ENCODE assay signal across 8 cellular contexts in the genomic region with DNA sequence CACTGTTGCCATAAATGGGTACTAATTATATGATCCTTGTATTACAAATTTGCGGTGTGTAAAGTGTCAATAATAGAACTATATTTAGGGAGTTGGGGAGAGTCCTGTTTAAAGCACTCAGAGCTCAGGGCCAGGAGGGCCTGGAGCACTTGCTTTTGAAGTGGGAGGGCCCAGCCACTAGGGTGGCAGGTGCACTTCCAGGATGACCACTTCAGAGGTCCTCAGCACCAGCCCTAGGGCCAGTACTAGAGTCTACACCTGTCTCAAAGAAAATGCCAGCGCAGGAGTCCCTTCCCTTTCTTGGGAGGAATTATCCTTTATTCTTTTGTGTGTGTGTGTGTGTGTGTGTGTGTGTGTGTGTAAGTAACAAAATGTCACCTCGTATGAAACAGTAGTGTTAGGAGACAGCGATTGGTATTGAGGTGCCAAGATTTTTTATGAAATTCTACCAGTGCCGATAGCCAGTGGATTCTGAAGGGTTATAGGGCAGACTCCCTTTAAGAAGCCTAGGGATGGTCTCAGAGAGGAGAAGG. TPM values are rescaled to one million over a fixed set of nuclear protein-coding genes. Genes with fewer than 3 reads are reported as not detected.
A peak's percentile ranks its signal among the peaks of the same experiment; 100 is the strongest.
DNase-seq lines count a peak whose midpoint lies in the region; ATAC-seq and TF ChIP-seq lines count a peak whose summit lies in the region.

No MANE protein-coding gene starts in this region.

- no peaks in the 10 kb centered on the region for H3K27me3 ChIP-seq in BE2C
- no peaks in the 10 kb centered on the region for H3K27me3 ChIP-seq in naive thymus-derived CD4-positive, alpha-beta T cell (ENCODE audit: control insufficient read depth in 2 of 2, insufficient read depth in 2 of 2, low read length in 2 of 2)

- no peaks in the 10 kb centered on the region for H3K9me3 Mint-ChIP-seq in MCF 10A (ENCODE audit: unreplicated experiment)
- peaks cover 0 to 2% (median 0%) of the 10 kb centered on the region in 11 donors for H3K9me3 Mint-ChIP-seq in naive thymus-derived CD4-positive, alpha-beta T cell

- H3K4me3 ChIP-seq in BE2C (ENCODE audit: low read depth, low read length), result peak overlapping the region; percentile 34
- H3K4me3 ChIP-seq in naive thymus-derived CD4-positive, alpha-beta T cell (ENCODE audit: low read length), result peak overlapping the region; percentile 58

- H3K9me3 ChIP-seq in BE2C, result no peaks in the 10 kb centered on the region
- H3K9me3 ChIP-seq in KOPT-K1 (ENCODE audit: insufficient read depth, low read length, poor library complexity, severe bottlenecking), result no peaks in the 10 kb centered on the region
- no peaks in the 10 kb centered on the region for H3K9me3 ChIP-seq in naive thymus-derived CD4-positive, alpha-beta T cell (ENCODE audit: control insufficient read depth in 2 of 3, low read length in 3 of 3)

- H3K27me3 Mint-ChIP-seq in MCF 10A (ENCODE audit: insufficient read depth, unreplicated experiment), result no peaks in the 10 kb centered on the region
- H3K27me3 Mint-ChIP-seq in naive thymus-derived CD4-positive, alpha-beta T cell, result no peaks in the 10 kb centered on the region

- H3K36me3 Mint-ChIP-seq in MCF 10A (ENCODE audit: insufficient read depth, unreplicated experiment), result no peaks in the 10 kb centered on the region
- peaks cover 0 to 2% (median 0%) of the 10 kb centered on the region in 5 donors for H3K36me3 Mint-ChIP-seq in naive thymus-derived CD4-positive, alpha-beta T cell

- intact Hi-C loops in MCF 10A (cut with micrococcal nuclease) (loop anchor here (1.0 to 5.0 kb wide), 3 partner anchors 31 to 224 kb away; no protein-coding TSS in a partner anchor), left colon (cut with DNase I, micrococcal nuclease) (loop anchor here in 1 of 2 donors (2.0 to 5.0 kb wide), 2 partner anchors 70 to 144 kb away; partner anchors contain the start of gene NUFIP2)
- intact Hi-C loops in naive thymus-derived CD4-positive, alpha-beta T cell (cut with micrococcal nuclease), result loop anchor here (1.0 to 10.0 kb wide), 7 partner anchors 8 to 424 kb away; partner anchors contain the start of genes ABHD15 (in 2 of the 2), TP53I13 (in 2 of the 2), NEK8 (in 1 of the 2) and TLCD1 (in 1 of the 2)

- no TSS peak for BruUV-seq in MCF 10A (replicated peaks; lab: Mats Ljungman, UMichigan)

- POLR2A ChIA-PET in MCF 10A (lab: Yijun Ruan, JAX), result interaction anchor here (0.5 to 8.0 kb wide), 16 partner anchors 12 to 443 kb away, joined by 3 to 231 read pairs (median 7); partner anchors contain the start of genes MYO18A and NUFIP2
- POLR2A ChIA-PET in naive thymus-derived CD4-positive, alpha-beta T cell (lab: Charles Lee), result interaction anchor here (0.6 to 4.7 kb wide), 11 partner anchors 9 to 197 kb away, joined by 3 to 27 read pairs (median 5); partner anchors contain the start of genes MYO18A, NUFIP2 and PHF12

- H3K36me3 ChIP-seq in BE2C (no peaks in the 10 kb centered on the region), KOPT-K1 (ENCODE audit: insufficient read depth, low read length) (no peaks in the 10 kb centered on the region)
- no peaks in the 10 kb centered on the region for H3K36me3 ChIP-seq in naive thymus-derived CD4-positive, alpha-beta T cell (ENCODE audit: control insufficient read depth in 2 of 3, insufficient read depth in 3 of 3, low read length in 3 of 3)

- no peak for ATAC-seq in naive thymus-derived CD4-positive, alpha-beta T cell
- ATAC-seq in left colon (no peak), HG03175 (IDR thresholded peaks at IDR 0.05; ENCODE audit: unreplicated experiment) (no peak), GM18868 (IDR thresholded peaks at IDR 0.05; ENCODE audit: unreplicated experiment) (no peak)

- peak overlapping the region; percentile 61 for H3K4me3 Mint-ChIP-seq in MCF 10A (ENCODE audit: unreplicated experiment)
- peak overlapping the region; percentile 70 to 84 (median 76) for H3K4me3 Mint-ChIP-seq in naive thymus-derived CD4-positive, alpha-beta T cell

- CTCF ChIA-PET in MCF 10A (lab: Yijun Ruan, JAX), result interaction anchor here (0.6 to 14.7 kb wide), 27 partner anchors 10 to 260 kb away, joined by 3 to 287 read pairs (median 5); partner anchors contain the start of gene MYO18A
- CTCF ChIA-PET in naive thymus-derived CD4-positive, alpha-beta T cell (lab: Charles Lee), result interaction anchor here (0.5 to 14.3 kb wide), 12 partner anchors 8 to 820 kb away, joined by 3 to 230 read pairs (median 6); partner anchors contain the start of gene MYO18A

- TF ChIP-seq CTCF in BE2C (IDR thresholded peaks at IDR 0.05; ENCODE audit: low read depth, low read length) (no peak), MCF 10A (IDR thresholded peaks at IDR 0.05; ENCODE audit: unreplicated experiment) (no peak)

- H3K27ac Mint-ChIP-seq in MCF 10A (ENCODE audit: low read depth, unreplicated experiment), result peak overlapping the region; percentile 84
- H3K27ac Mint-ChIP-seq in naive thymus-derived CD4-positive, alpha-beta T cell, result peak overlapping the region; percentile 71 to 93 (median 87)

- H3K4me1 ChIP-seq in BE2C, result peaks cover 14% of the 10 kb centered on the region
- peaks cover 9 to 22% of the 10 kb centered on the region in 2 donors for H3K4me1 ChIP-seq in naive thymus-derived CD4-positive, alpha-beta T cell (ENCODE audit: control insufficient read depth in 2 of 2, insufficient read depth in 2 of 2, low read length in 2 of 2)

- peak overlapping the region; percentile 69 for H3K27ac ChIP-seq in KOPT-K1 (ENCODE audit: low read depth, low read length, poor library complexity, severe bottlenecking)
- peak overlapping the region; percentile 73 for H3K27ac ChIP-seq in naive thymus-derived CD4-positive, alpha-beta T cell (ENCODE audit: low read depth, low read length)

- DNase-seq in BE2C, result no peak
- no peak for DNase-seq in MCF 10A (ENCODE audit: unreplicated experiment)
- DNase-seq in naive thymus-derived CD4-positive, alpha-beta T cell, result no peak
- no peak for DNase-seq in left colon
- no peak for DNase-seq in GM03348 (ENCODE audit: low spot score)

- peaks cover 54% of the 10 kb centered on the region for H3K4me1 Mint-ChIP-seq in MCF 10A (ENCODE audit: insufficient read depth, unreplicated experiment)
- H3K4me1 Mint-ChIP-seq in naive thymus-derived CD4-positive, alpha-beta T cell, result peaks cover 38 to 58% (median 45%) of the 10 kb centered on the region in 7 donors

RNA-seq across cellular contexts. Expression of gene MYO18A, which starts 31.9 kb away (rescaled TPM):
- polyA plus RNA-seq in BE2C (2012; ENCODE audit: insufficient read depth, insufficient read length, low read depth), result 30.5 TPM
- total RNA-seq in MCF 10A (2022) (24.0 and 24.8 TPM in 2 replicates), left colon (100 to 1,000 TPM in 1 of 2 donors, 10 to 100 TPM in 1; 84.8 to 110 TPM)
- total RNA-seq in naive thymus-derived CD4-positive, alpha-beta T cell, result 100 to 1,000 TPM in 3 of 5 experiments, 10 to 100 TPM in 2; 89.5 to 144 (median 103) TPM
- polyA plus RNA-seq in naive thymus-derived CD4-positive, alpha-beta T cell, result 10 to 100 TPM; 10.2 to 23.2 TPM
